8 cellular contexts compared by ENCODE assay signal in genomic region chr14:81436296-81437138, GRCh38. TPM values are rescaled to one million over a fixed set of nuclear protein-coding genes. Genes with fewer than 3 reads are reported as not detected.
DNase-seq lines count a peak whose midpoint lies in the region; ATAC-seq and TF ChIP-seq lines count a peak whose summit lies in the region.

No MANE protein-coding gene starts in this region.

- H3K4me1 Mint-ChIP-seq in activated naive CD4-positive, alpha-beta T cell treated with anti-CD3 and anti-CD28 coated beads for 36 hours (ENCODE audit: low read depth): peaks cover 10% of the 10 kb centered on the region
- peaks cover 36% of the 10 kb centered on the region for H3K4me1 Mint-ChIP-seq in nephron progenitor cell

- POLR2A ChIA-PET in PC-3 (lab: Charles Lee; ENCODE audit: unreplicated experiment): interaction anchor here (1.3 kb wide), 1 partner anchor 35 kb away, joined by 6 read pairs; no protein-coding TSS in a partner anchor

- H3K4me2 ChIP-seq in PC-3 (ENCODE audit: low read length): peak overlapping the region; percentile 99

- H3K9ac ChIP-seq in PC-3 (ENCODE audit: low read length): peak overlapping the region; percentile 47

- TF ChIP-seq POLR2A in gastroesophageal sphincter (IDR thresholded peaks at IDR 0.05) (peak in 1 of 2 donors; percentile 27), tibial nerve (IDR thresholded peaks at IDR 0.05) (peak in 1 of 2 donors; percentile 29)

- BruUV-seq in PC-3 (replicated peaks; lab: Mats Ljungman, UMichigan): no TSS peak

- no peaks in the 10 kb centered on the region for H3K9me3 ChIP-seq in PC-3 (ENCODE audit: low read length)
- H3K9me3 ChIP-seq in gastroesophageal sphincter: no peaks in the 10 kb centered on the region
- no peaks in the 10 kb centered on the region for H3K9me3 ChIP-seq in tibial nerve

- WGBS in gastroesophageal sphincter (ENCODE audit: low coverage in 1 of 2), 2 donors: 17% methylated on average over 1 of the region's 79 CpGs; no CpG with 5 or more reads in 1 of the 2 donors
- 4 to 5% methylated on average over 21 to 34 of the region's 79 CpGs for WGBS in tibial nerve, 2 donors

- H3K9me3 Mint-ChIP-seq in activated naive CD4-positive, alpha-beta T cell treated with anti-CD3 and anti-CD28 coated beads for 36 hours: no peaks in the 10 kb centered on the region
- H3K9me3 Mint-ChIP-seq in nephron progenitor cell: no peaks in the 10 kb centered on the region

- H3K27ac ChIP-seq in PC-3 (ENCODE audit: low read length) (no peak overlapping the region), gastroesophageal sphincter (peak overlapping the region in 3 of 4 donors; percentile 64 to 71 (median 67)), tibial nerve (peak overlapping the region in 3 of 4 donors; percentile 28 to 78 (median 68))

- TF ChIP-seq CTCF in PC-3 (conservative IDR thresholded peaks at IDR 0.05; ENCODE audit: low read depth, low read length) (no peak), gastroesophageal sphincter (IDR thresholded peaks at IDR 0.05) (no peak), nephron progenitor cell (IDR thresholded peaks at IDR 0.05) (no peak), tibial nerve (IDR thresholded peaks at IDR 0.05) (no peak)

- H3K27ac Mint-ChIP-seq in activated naive CD4-positive, alpha-beta T cell treated with anti-CD3 and anti-CD28 coated beads for 36 hours: no peak overlapping the region
- H3K27ac Mint-ChIP-seq in nephron progenitor cell: no peak overlapping the region

- no peaks in the 10 kb centered on the region for H3K36me3 ChIP-seq in PC-3 (ENCODE audit: low read depth, low read length)
- no peaks in the 10 kb centered on the region for H3K36me3 ChIP-seq in gastroesophageal sphincter
- H3K36me3 ChIP-seq in tibial nerve: no peaks in the 10 kb centered on the region

- ATAC-seq in GM21360 (IDR thresholded peaks at IDR 0.05; ENCODE audit: unreplicated experiment) (peak; percentile 90), PC-3 (peak; percentile 93), gastroesophageal sphincter (peak; percentile 96)

- H3K27me3 ChIP-seq in PC-3 (ENCODE audit: low read length) (peaks cover 18% of the 10 kb centered on the region; the same call in 1 of the 2 replicates), gastroesophageal sphincter (peaks cover 95% of the 10 kb centered on the region), tibial nerve (peaks cover 0 to 16% of the 10 kb centered on the region in 2 donors)

- no peaks in the 10 kb centered on the region for H3K79me2 ChIP-seq in PC-3 (ENCODE audit: low read length)

- CTCF ChIA-PET in PC-3 (lab: Charles Lee): interaction anchor here (1.1 to 1.8 kb wide), 3 partner anchors 28 to 167 kb away, joined by 4 to 9 read pairs (median 4); partner anchors contain the start of gene STON2
- CTCF ChIA-PET in activated naive CD4-positive, alpha-beta T cell treated with anti-CD3 and anti-CD28 coated beads for 36 hours (lab: Charles Lee): interaction anchor here (0.6 to 1.4 kb wide), 4 partner anchors 25 to 168 kb away, joined by 3 to 5 read pairs (median 4); no protein-coding TSS in a partner anchor

- TF ChIP-seq EP300 in gastroesophageal sphincter (IDR thresholded peaks at IDR 0.05) (no peak), tibial nerve (IDR thresholded peaks at IDR 0.05) (no peak)

- no peaks in the 10 kb centered on the region for H3F3A ChIP-seq in PC-3 (ENCODE audit: low read length, unreplicated experiment)

- peak overlapping the region; percentile 98 for H2AFZ ChIP-seq in PC-3 (ENCODE audit: low read length)

- H3K4me3 ChIP-seq in PC-3 (ENCODE audit: low read length) (peak overlapping the region; percentile 72), gastroesophageal sphincter (peak overlapping the region; percentile 12 to 68), tibial nerve (peak overlapping the region; percentile 51 to 75 (median 59))

- H4K20me1 ChIP-seq in PC-3 (ENCODE audit: low read length): no peaks in the 10 kb centered on the region

- H3K4me1 ChIP-seq in PC-3 (ENCODE audit: insufficient read depth, low read length) (peaks cover 13% of the 10 kb centered on the region), gastroesophageal sphincter (peaks cover 0 to 21% (median 14%) of the 10 kb centered on the region in 3 donors), tibial nerve (peaks cover 0 to 28% (median 2%) of the 10 kb centered on the region in 4 donors)

- H3K4me3 Mint-ChIP-seq in activated naive CD4-positive, alpha-beta T cell treated with anti-CD3 and anti-CD28 coated beads for 36 hours: peak overlapping the region; percentile 65
- peak overlapping the region; percentile 81 for H3K4me3 Mint-ChIP-seq in nephron progenitor cell

- intact Hi-C loops in PC-3 (cut with micrococcal nuclease): loop anchor here (1.0 to 5.0 kb wide), 2 partner anchors 54 to 114 kb away; no protein-coding TSS in a partner anchor
- intact Hi-C loops in activated naive CD4-positive, alpha-beta T cell treated with anti-CD3 and anti-CD28 coated beads for 36 hours (cut with micrococcal nuclease): loop anchor here (1.0 to 5.0 kb wide), 2 partner anchors 17 to 214 kb away; partner anchors contain the start of gene GTF2A1

- peak; percentile 97 for DNase-seq in COLO668 (lab: John Stamatoyannopoulos, UW; ENCODE audit: unreplicated experiment)
- peak; percentile 82 for DNase-seq in HK-2 (ENCODE audit: unreplicated experiment)
- DNase-seq in PC-3: peak; percentile 87
- DNase-seq in activated naive CD4-positive, alpha-beta T cell treated with anti-CD3 and anti-CD28 coated beads for 36 hours: peak; percentile 40
- peak; percentile 87 for DNase-seq in nephron progenitor cell
- DNase-seq in tibial nerve (ENCODE audit: low spot score in 2 of 2): peak; percentile 60 to 69

- H3K27me3 Mint-ChIP-seq in activated naive CD4-positive, alpha-beta T cell treated with anti-CD3 and anti-CD28 coated beads for 36 hours (ENCODE audit: low read depth): peaks cover 65% of the 10 kb centered on the region
- peaks cover 85% of the 10 kb centered on the region for H3K27me3 Mint-ChIP-seq in nephron progenitor cell (ENCODE audit: low read depth, poor library complexity)

- H3K9me2 ChIP-seq in PC-3 (replicated peaks; ENCODE audit: low read length): no peaks in the 10 kb centered on the region

- no peaks in the 10 kb centered on the region for H3K36me3 Mint-ChIP-seq in activated naive CD4-positive, alpha-beta T cell treated with anti-CD3 and anti-CD28 coated beads for 36 hours (ENCODE audit: low read depth)
- H3K36me3 Mint-ChIP-seq in nephron progenitor cell (ENCODE audit: low read depth): no peaks in the 10 kb centered on the region

RNA-seq across cellular contexts. Expression of gene STON2, which starts 36.4 kb away (rescaled TPM):
- total RNA-seq in PC-3 (2014; rRNA removed) (12.3 and 16.1 TPM in 2 replicates), gastroesophageal sphincter (10 to 100 TPM in 3 of 4 donors, 1 to 10 TPM in 1; 2.8 to 11.6 (median 11.5) TPM), tibial nerve (10 to 100 TPM; 21.6 to 62.0 (median 34.7) TPM)
- total RNA-seq in activated naive CD4-positive, alpha-beta T cell treated with anti-CD3 and anti-CD28 coated beads for 36 hours: under 1 TPM; 0.12 to 0.14 TPM

Comparison
In these comparisons a context has a peak if more than half of its experiments do, and no peak if none do; other contexts are left out.
1. DNase-seq: peak in every context shown above with its lines; median percentile 97 in COLO668; 87 in PC-3; 87 in nephron progenitor cell; 82 in HK-2; 64 in tibial nerve; 40 in activated naive CD4-positive, alpha-beta T cell treated with anti-CD3 and anti-CD28 coated beads for 36 hours.